8 cellular contexts compared by ENCODE assay signal in genomic region chr3:51538115-51538458, GRCh38. TPM values are rescaled to one million over a fixed set of nuclear protein-coding genes. Genes with fewer than 3 reads are reported as not detected.
DNase-seq lines count a peak whose midpoint lies in the region; ATAC-seq and TF ChIP-seq lines count a peak whose summit lies in the region.

No MANE protein-coding gene starts in this region.

- H3K27ac ChIP-seq in mammary epithelial cell (ENCODE audit: insufficient read depth, low read depth, low read length) (peak overlapping the region; percentile 58), suprapubic skin (peak overlapping the region; percentile 94)

- CTCF ChIA-PET in mammary epithelial cell (lab: Charles Lee; ENCODE audit: low non-redundant PET): no interaction called here

- no peaks in the 10 kb centered on the region for H3K9me3 ChIP-seq in mammary epithelial cell (replicated peaks; ENCODE audit: insufficient read depth, low read length)
- H3K9me3 ChIP-seq in suprapubic skin: no peaks in the 10 kb centered on the region

- TF ChIP-seq EP300 in suprapubic skin (IDR thresholded peaks at IDR 0.05): no peak

- no peak for TF ChIP-seq CTCF in LNCaP clone FGC (IDR thresholded peaks at IDR 0.05; ENCODE audit: control insufficient read depth, extremely low read depth, insufficient read depth)
- no peak for TF ChIP-seq CTCF in mammary epithelial cell (conservative IDR thresholded peaks at IDR 0.05 in 1 of 2, IDR thresholded peaks at IDR 0.05 in 1 of 2; ENCODE audit: extremely low read depth in 1 of 2, insufficient read depth in 1 of 2, low read depth in 1 of 2, low read length in 2 of 2)
- TF ChIP-seq CTCF in suprapubic skin (IDR thresholded peaks at IDR 0.05): no peak

- H3K4me3 ChIP-seq in LNCaP clone FGC (ENCODE audit: low read depth, low read length): peak overlapping the region; percentile 94
- H3K4me3 ChIP-seq in mammary epithelial cell (replicated peaks in 1 of 3; ENCODE audit: insufficient read depth in 1 of 3, low read depth in 2 of 3, low read length in 3 of 3): peak overlapping the region; percentile 60 to 80 (median 71)
- peak overlapping the region; percentile 100 for H3K4me3 ChIP-seq in suprapubic skin

- in situ Hi-C loops in mammary epithelial cell (cut with MboI; ENCODE audit: low sequenced_read_pairs in 2 of 2): loop anchor here in 1 of 2 donors (5.0 kb wide), 1 partner anchor 36 kb away; the partner anchor contains the start of gene DCAF1

- H3K27me3 ChIP-seq in mammary epithelial cell (ENCODE audit: insufficient read depth, low read length) (no peaks in the 10 kb centered on the region), suprapubic skin (no peaks in the 10 kb centered on the region)

- TF ChIP-seq POLR2A in suprapubic skin (IDR thresholded peaks at IDR 0.05): no peak

- peaks cover 51% of the 10 kb centered on the region for H3K79me2 ChIP-seq in mammary epithelial cell (ENCODE audit: insufficient read depth, low read length)

- H3K4me1 ChIP-seq in mammary epithelial cell (ENCODE audit: insufficient read depth, low read length) (peaks cover 11% of the 10 kb centered on the region), suprapubic skin (peaks cover 24% of the 10 kb centered on the region)

- peak; percentile 2 for ATAC-seq in left lobe of liver
- no peak for ATAC-seq in GM19467 (IDR thresholded peaks at IDR 0.05; ENCODE audit: unreplicated experiment)

- dilution Hi-C loops in mammary epithelial cell (cut with HindIII; ENCODE audit: low sequenced_read_pairs): no loop called here

- DNase-seq in DMS53 (lab: John Stamatoyannopoulos, UW) (peak; percentile 45), DMS53 treated with DMSO at 0.1 percent for 48 hours (lab: John Stamatoyannopoulos, UW; ENCODE audit: unreplicated experiment) (no peak), LNCaP clone FGC (ENCODE audit: low read depth) (no peak), mammary epithelial cell (no peak), left lobe of liver (ENCODE audit: low spot score) (no peak), suprapubic skin (ENCODE audit: low spot score in 2 of 2) (no peak), AG20443 (ENCODE audit: low spot score) (no peak)

- 1% methylated on average over 7 of the region's 7 CpGs for WGBS in mammary epithelial cell (ENCODE audit: low coverage, missing lambda C conversion rate)
- under 1% methylated on average over 7 of the region's 7 CpGs for WGBS in suprapubic skin

- H4K20me1 ChIP-seq in mammary epithelial cell (ENCODE audit: insufficient read depth, low read length): no peaks in the 10 kb centered on the region

- intact Hi-C loops in mammary epithelial cell (cut with micrococcal nuclease): loop anchor here (5.0 kb wide), 1 partner anchor 84 kb away; no protein-coding TSS in a partner anchor

- BruUV-seq in mammary epithelial cell (replicated peaks; lab: Mats Ljungman, UMichigan): no TSS peak

- H3K9ac ChIP-seq in mammary epithelial cell (ENCODE audit: insufficient read depth, low read length): peak overlapping the region; percentile 80

- H3K36me3 ChIP-seq in mammary epithelial cell (ENCODE audit: insufficient read depth, low read length): peaks cover 4% of the 10 kb centered on the region
- H3K36me3 ChIP-seq in suprapubic skin: peaks cover 4% of the 10 kb centered on the region

- peak overlapping the region; percentile 85 for H3K4me2 ChIP-seq in mammary epithelial cell (ENCODE audit: insufficient read depth, low read depth, low read length)

- peak overlapping the region; percentile 100 for H2AFZ ChIP-seq in mammary epithelial cell (ENCODE audit: low read depth, low read length)

RNA-seq across cellular contexts. Expression of gene RAD54L2, which starts 0.4 kb away (rescaled TPM):
- total RNA-seq in mammary epithelial cell: 10 to 100 TPM; 26.9 to 33.2 TPM
- polyA plus RNA-seq in mammary epithelial cell: 8.2 TPM
- 67.0 TPM for polyA minus RNA-seq in mammary epithelial cell
- 22.7 TPM for total RNA-seq in left lobe of liver
- 10 to 100 TPM; 15.0 to 36.5 (median 20.4) TPM for total RNA-seq in suprapubic skin

RNA-seq across cellular contexts. Expression of gene DCAF1, which starts 38.3 kb away (rescaled TPM):
- total RNA-seq in mammary epithelial cell (10 to 100 TPM; 14.8 to 18.2 TPM), left lobe of liver (8.8 TPM), suprapubic skin (10 to 100 TPM; 18.9 to 29.9 (median 23.7) TPM)
- polyA plus RNA-seq in mammary epithelial cell: 8.5 TPM
- 24.8 TPM for polyA minus RNA-seq in mammary epithelial cell
